In the genomic region with DNA sequence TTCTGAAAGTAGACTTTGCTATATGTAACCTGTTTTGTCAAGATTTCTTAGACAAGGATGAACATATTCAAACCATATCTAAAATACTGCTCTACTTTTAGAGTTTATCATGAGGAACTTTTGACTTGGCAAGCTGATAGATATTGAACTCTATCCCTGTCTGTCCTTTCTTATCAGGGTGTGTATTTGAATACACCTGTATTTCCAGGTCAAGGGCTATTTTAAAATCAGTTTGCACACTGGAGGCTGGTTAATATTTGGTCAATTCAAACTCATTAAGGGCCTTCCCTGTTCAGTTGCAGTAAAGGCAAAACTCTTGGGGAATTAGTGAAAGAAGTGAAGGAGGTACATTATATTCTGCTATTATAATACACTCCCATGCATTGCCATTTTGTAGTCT, we compare ENCODE assay signal across 2 cellular contexts.
TF ChIP-seq lines count a peak whose summit lies in the region.

No MANE protein-coding gene starts in this region.

TF ChIP-seq in H1, 55 proteins besides CTCF, POLR2A, EP300 and RAD21 (continues in another document):
- TF ChIP-seq TAF1 (IDR thresholded peaks at IDR 0.05; ENCODE audit: low read depth, low read length) (no peak), SIN3A (conservative IDR thresholded peaks at IDR 0.05 in 1 of 2, IDR thresholded peaks at IDR 0.05 in 1 of 2; ENCODE audit: low read depth in 1 of 2, low read length in 2 of 2) (no peak), CTBP2 (IDR thresholded peaks at IDR 0.05; ENCODE audit: borderline replicate concordance, insufficient read depth, insufficient read length, low read length) (no peak), E2F6 (IDR thresholded peaks at IDR 0.05) (no peak), BRCA1 (IDR thresholded peaks at IDR 0.05; ENCODE audit: low read depth, low read length) (no peak), SIRT6 (IDR thresholded peaks at IDR 0.05; ENCODE audit: low read length) (no peak), HDAC6 (IDR thresholded peaks at IDR 0.05; ENCODE audit: low read depth, low read length) (no peak), POLR2AphosphoS5 (IDR thresholded peaks at IDR 0.05; ENCODE audit: low read depth, low read length) (no peak), ASH2L (IDR thresholded peaks at IDR 0.05; ENCODE audit: low read length) (no peak), SP1 (IDR thresholded peaks at IDR 0.05; ENCODE audit: low read depth, low read length) (no peak), MAX (IDR thresholded peaks at IDR 0.05) (no peak), JUND (IDR thresholded peaks at IDR 0.05; ENCODE audit: low read length) (no peak), CBX8 (IDR thresholded peaks at IDR 0.05; ENCODE audit: borderline replicate concordance, low read depth, low read length) (no peak), PHF8 (conservative IDR thresholded peaks at IDR 0.05; ENCODE audit: low read depth, low read length) (no peak), SIX5 (IDR thresholded peaks at IDR 0.05; ENCODE audit: low read depth, low read length) (no peak), CBX5 (IDR thresholded peaks at IDR 0.05; ENCODE audit: low read depth, low read length) (no peak)
- TF ChIP-seq, protein P1, sequence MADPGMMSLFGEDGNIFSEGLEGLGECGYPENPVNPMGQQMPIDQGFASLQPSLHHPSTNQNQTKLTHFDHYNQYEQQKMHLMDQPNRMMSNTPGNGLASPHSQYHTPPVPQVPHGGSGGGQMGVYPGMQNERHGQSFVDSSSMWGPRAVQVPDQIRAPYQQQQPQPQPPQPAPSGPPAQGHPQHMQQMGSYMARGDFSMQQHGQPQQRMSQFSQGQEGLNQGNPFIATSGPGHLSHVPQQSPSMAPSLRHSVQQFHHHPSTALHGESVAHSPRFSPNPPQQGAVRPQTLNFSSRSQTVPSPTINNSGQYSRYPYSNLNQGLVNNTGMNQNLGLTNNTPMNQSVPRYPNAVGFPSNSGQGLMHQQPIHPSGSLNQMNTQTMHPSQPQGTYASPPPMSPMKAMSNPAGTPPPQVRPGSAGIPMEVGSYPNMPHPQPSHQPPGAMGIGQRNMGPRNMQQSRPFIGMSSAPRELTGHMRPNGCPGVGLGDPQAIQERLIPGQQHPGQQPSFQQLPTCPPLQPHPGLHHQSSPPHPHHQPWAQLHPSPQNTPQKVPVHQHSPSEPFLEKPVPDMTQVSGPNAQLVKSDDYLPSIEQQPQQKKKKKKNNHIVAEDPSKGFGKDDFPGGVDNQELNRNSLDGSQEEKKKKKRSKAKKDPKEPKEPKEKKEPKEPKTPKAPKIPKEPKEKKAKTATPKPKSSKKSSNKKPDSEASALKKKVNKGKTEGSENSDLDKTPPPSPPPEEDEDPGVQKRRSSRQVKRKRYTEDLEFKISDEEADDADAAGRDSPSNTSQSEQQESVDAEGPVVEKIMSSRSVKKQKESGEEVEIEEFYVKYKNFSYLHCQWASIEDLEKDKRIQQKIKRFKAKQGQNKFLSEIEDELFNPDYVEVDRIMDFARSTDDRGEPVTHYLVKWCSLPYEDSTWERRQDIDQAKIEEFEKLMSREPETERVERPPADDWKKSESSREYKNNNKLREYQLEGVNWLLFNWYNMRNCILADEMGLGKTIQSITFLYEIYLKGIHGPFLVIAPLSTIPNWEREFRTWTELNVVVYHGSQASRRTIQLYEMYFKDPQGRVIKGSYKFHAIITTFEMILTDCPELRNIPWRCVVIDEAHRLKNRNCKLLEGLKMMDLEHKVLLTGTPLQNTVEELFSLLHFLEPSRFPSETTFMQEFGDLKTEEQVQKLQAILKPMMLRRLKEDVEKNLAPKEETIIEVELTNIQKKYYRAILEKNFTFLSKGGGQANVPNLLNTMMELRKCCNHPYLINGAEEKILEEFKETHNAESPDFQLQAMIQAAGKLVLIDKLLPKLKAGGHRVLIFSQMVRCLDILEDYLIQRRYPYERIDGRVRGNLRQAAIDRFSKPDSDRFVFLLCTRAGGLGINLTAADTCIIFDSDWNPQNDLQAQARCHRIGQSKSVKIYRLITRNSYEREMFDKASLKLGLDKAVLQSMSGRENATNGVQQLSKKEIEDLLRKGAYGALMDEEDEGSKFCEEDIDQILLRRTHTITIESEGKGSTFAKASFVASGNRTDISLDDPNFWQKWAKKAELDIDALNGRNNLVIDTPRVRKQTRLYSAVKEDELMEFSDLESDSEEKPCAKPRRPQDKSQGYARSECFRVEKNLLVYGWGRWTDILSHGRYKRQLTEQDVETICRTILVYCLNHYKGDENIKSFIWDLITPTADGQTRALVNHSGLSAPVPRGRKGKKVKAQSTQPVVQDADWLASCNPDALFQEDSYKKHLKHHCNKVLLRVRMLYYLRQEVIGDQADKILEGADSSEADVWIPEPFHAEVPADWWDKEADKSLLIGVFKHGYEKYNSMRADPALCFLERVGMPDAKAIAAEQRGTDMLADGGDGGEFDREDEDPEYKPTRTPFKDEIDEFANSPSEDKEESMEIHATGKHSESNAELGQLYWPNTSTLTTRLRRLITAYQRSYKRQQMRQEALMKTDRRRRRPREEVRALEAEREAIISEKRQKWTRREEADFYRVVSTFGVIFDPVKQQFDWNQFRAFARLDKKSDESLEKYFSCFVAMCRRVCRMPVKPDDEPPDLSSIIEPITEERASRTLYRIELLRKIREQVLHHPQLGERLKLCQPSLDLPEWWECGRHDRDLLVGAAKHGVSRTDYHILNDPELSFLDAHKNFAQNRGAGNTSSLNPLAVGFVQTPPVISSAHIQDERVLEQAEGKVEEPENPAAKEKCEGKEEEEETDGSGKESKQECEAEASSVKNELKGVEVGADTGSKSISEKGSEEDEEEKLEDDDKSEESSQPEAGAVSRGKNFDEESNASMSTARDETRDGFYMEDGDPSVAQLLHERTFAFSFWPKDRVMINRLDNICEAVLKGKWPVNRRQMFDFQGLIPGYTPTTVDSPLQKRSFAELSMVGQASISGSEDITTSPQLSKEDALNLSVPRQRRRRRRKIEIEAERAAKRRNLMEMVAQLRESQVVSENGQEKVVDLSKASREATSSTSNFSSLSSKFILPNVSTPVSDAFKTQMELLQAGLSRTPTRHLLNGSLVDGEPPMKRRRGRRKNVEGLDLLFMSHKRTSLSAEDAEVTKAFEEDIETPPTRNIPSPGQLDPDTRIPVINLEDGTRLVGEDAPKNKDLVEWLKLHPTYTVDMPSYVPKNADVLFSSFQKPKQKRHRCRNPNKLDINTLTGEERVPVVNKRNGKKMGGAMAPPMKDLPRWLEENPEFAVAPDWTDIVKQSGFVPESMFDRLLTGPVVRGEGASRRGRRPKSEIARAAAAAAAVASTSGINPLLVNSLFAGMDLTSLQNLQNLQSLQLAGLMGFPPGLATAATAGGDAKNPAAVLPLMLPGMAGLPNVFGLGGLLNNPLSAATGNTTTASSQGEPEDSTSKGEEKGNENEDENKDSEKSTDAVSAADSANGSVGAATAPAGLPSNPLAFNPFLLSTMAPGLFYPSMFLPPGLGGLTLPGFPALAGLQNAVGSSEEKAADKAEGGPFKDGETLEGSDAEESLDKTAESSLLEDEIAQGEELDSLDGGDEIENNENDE (IDR thresholded peaks at IDR 0.05; ENCODE audit: insufficient replicate concordance, low read length): no peak

TF ChIP-seq in liver, 16 proteins besides CTCF, POLR2A, EP300 and RAD21:
- TF ChIP-seq, protein P2, sequence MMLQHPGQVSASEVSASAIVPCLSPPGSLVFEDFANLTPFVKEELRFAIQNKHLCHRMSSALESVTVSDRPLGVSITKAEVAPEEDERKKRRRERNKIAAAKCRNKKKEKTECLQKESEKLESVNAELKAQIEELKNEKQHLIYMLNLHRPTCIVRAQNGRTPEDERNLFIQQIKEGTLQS (IDR thresholded peaks at IDR 0.05): no peak
- no peak for TF ChIP-seq EGR1 (IDR thresholded peaks at IDR 0.05; ENCODE audit: low read depth in 2 of 2)
- no peak for TF ChIP-seq HNF4G (IDR thresholded peaks at IDR 0.05)
- TF ChIP-seq RXRA (IDR thresholded peaks at IDR 0.05): peak; percentile 63 to 75
- peak; percentile 63 to 76 for TF ChIP-seq HNF4A (conservative IDR thresholded peaks at IDR 0.05)
- TF ChIP-seq JUND (IDR thresholded peaks at IDR 0.05): peak in 1 of 2 donors; percentile 21
- TF ChIP-seq GABPA (IDR thresholded peaks at IDR 0.05 in 1 of 2, conservative IDR thresholded peaks at IDR 0.05 in 1 of 2): no peak
- TF ChIP-seq YY1 (IDR thresholded peaks at IDR 0.05): peak; percentile 47
- no peak for TF ChIP-seq TAF1 (conservative IDR thresholded peaks at IDR 0.05)
- no peak for TF ChIP-seq FOXA2 (IDR thresholded peaks at IDR 0.05)
- peak; percentile 45 for TF ChIP-seq MAX (IDR thresholded peaks at IDR 0.05)
- TF ChIP-seq ZBTB33 (IDR thresholded peaks at IDR 0.05): no peak
- no peak for TF ChIP-seq FOXA1 (IDR thresholded peaks at IDR 0.05)
- no peak for TF ChIP-seq NR2F2 (IDR thresholded peaks at IDR 0.05)
- peak; percentile 58 for TF ChIP-seq SP1 (IDR thresholded peaks at IDR 0.05)
- TF ChIP-seq, protein P3, sequence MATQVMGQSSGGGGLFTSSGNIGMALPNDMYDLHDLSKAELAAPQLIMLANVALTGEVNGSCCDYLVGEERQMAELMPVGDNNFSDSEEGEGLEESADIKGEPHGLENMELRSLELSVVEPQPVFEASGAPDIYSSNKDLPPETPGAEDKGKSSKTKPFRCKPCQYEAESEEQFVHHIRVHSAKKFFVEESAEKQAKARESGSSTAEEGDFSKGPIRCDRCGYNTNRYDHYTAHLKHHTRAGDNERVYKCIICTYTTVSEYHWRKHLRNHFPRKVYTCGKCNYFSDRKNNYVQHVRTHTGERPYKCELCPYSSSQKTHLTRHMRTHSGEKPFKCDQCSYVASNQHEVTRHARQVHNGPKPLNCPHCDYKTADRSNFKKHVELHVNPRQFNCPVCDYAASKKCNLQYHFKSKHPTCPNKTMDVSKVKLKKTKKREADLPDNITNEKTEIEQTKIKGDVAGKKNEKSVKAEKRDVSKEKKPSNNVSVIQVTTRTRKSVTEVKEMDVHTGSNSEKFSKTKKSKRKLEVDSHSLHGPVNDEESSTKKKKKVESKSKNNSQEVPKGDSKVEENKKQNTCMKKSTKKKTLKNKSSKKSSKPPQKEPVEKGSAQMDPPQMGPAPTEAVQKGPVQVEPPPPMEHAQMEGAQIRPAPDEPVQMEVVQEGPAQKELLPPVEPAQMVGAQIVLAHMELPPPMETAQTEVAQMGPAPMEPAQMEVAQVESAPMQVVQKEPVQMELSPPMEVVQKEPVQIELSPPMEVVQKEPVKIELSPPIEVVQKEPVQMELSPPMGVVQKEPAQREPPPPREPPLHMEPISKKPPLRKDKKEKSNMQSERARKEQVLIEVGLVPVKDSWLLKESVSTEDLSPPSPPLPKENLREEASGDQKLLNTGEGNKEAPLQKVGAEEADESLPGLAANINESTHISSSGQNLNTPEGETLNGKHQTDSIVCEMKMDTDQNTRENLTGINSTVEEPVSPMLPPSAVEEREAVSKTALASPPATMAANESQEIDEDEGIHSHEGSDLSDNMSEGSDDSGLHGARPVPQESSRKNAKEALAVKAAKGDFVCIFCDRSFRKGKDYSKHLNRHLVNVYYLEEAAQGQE (IDR thresholded peaks at IDR 0.05): no peak
